Comparison of ENCODE assay signal across 10 cellular contexts in the genomic region with DNA sequence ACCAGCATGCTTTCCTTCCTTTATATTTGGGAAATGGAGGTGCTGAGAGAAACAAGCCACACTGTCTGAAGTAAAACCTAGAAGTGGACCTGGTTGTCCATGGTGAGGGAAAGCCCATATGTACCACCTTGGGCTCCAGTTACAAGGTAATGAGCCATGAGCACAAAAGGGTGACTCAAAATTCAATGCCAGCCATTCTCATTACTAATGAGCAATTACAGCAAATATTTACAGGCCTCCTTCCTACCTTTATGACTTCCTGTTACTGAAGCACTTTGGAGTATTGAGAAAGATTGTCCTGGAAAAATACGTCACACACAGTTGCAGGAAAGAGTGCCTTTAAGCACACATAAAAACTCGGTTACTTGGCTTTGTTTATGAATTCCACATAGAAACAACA. TPM values are rescaled to one million over a fixed set of nuclear protein-coding genes. Genes with fewer than 3 reads are reported as not detected.
DNase-seq lines count a peak whose midpoint lies in the region; ATAC-seq and TF ChIP-seq lines count a peak whose summit lies in the region.
"Had no signal": no experiment of that assay in that cellular context is flagged by ENCODE, and none has a peak within 500 bp of the region (broad histone marks: within the 10 kb centered on the region; RNA-seq: fewer than 3 reads in every experiment).

No MANE protein-coding gene starts in this region.

- peak overlapping the region; percentile 43; the same call in 1 of the 2 replicates for H3K4me3 ChIP-seq in PC-9
- H3K4me3 ChIP-seq in right atrium auricular region = no peak overlapping the region
- H3K4me3 ChIP-seq in thyroid gland (replicated peaks in 1 of 3) = no peak overlapping the region

- H2AFZ ChIP-seq in PC-9 = no peak overlapping the region

- H3K27me3 ChIP-seq in PC-9 (ENCODE audit: insufficient read depth, low read depth) = no peaks in the 10 kb centered on the region
- no peaks in the 10 kb centered on the region for H3K27me3 ChIP-seq in right atrium auricular region
- no peaks in the 10 kb centered on the region for H3K27me3 ChIP-seq in thyroid gland

- no peak overlapping the region for H3K4me3 Mint-ChIP-seq in stimulated activated effector memory CD8-positive, alpha-beta T cell treated with anti-CD3 and anti-CD28 coated beads, Interleukin-12 subunit alpha, Interleukin-12 subunit beta, amount 100 ng/mL, for 72 hours
- H3K4me3 Mint-ChIP-seq: activated naive CD4-positive, alpha-beta T cell treated with anti-CD3 and anti-CD28 coated beads for 36 hours had no signal

- no peaks in the 10 kb centered on the region for H3K9me3 Mint-ChIP-seq in stimulated activated effector memory CD8-positive, alpha-beta T cell treated with anti-CD3 and anti-CD28 coated beads, Interleukin-12 subunit alpha, Interleukin-12 subunit beta, amount 100 ng/mL, for 72 hours
- H3K9me3 Mint-ChIP-seq: activated naive CD4-positive, alpha-beta T cell treated with anti-CD3 and anti-CD28 coated beads for 36 hours had no signal

- TF ChIP-seq EP300 in Ishikawa (IDR thresholded peaks at IDR 0.05; ENCODE audit: borderline replicate concordance) = peak; percentile 69; the same call in 1 of the 2 replicates

- no TSS peak for BruUV-seq in PC-9 (replicated peaks; lab: Mats Ljungman, UMichigan)

- POLR2A ChIA-PET in PC-9 (lab: Charles Lee; ENCODE audit: unreplicated experiment) = no interaction called here

- 15 to 18% methylated on average over 2 of the region's 2 CpGs for WGBS in thyroid gland, 2 donors

- H3K27ac ChIP-seq in PC-9 (peak overlapping the region; percentile 87), right atrium auricular region (peak overlapping the region; percentile 75 to 94), thyroid gland (peak overlapping the region; percentile 57 to 88 (median 77))

- H3K79me2 ChIP-seq in PC-9 (ENCODE audit: low read depth) = peaks cover 97% of the 10 kb centered on the region

- DNase-seq in PC-9 (peak; percentile 40 to 100), right atrium auricular region (ENCODE audit: low spot score) (no peak), thyroid gland (no peak), HuH-7 (ENCODE audit: low spot score) (no peak), hepatic stellate cell (ENCODE audit: low spot score) (no peak)
- DNase-seq in stimulated activated effector memory CD8-positive, alpha-beta T cell treated with anti-CD3 and anti-CD28 coated beads, Interleukin-12 subunit alpha, Interleukin-12 subunit beta, amount 100 ng/mL, for 72 hours (ENCODE audit: low spot score in 2 of 2) = no peak
- DNase-seq: activated naive CD4-positive, alpha-beta T cell treated with anti-CD3 and anti-CD28 coated beads for 36 hours; KBM-7 had no signal

- ATAC-seq in stimulated activated effector memory CD8-positive, alpha-beta T cell treated with anti-CD3 and anti-CD28 coated beads, Interleukin-12 subunit alpha, Interleukin-12 subunit beta, amount 100 ng/mL, for 72 hours = no peak
- no peak for ATAC-seq in HG03571 (IDR thresholded peaks at IDR 0.05; ENCODE audit: unreplicated experiment)

- peaks cover 60% of the 10 kb centered on the region for H3F3A ChIP-seq in PC-9 (ENCODE audit: insufficient read depth, low read depth)

- peaks cover 29% of the 10 kb centered on the region for H4K20me1 ChIP-seq in PC-9 (ENCODE audit: insufficient read depth)

- H3K4me1 ChIP-seq in PC-9 (replicated peaks; ENCODE audit: insufficient read depth) = peaks cover 98% of the 10 kb centered on the region
- H3K4me1 ChIP-seq in right atrium auricular region = peaks cover 0 to 89% of the 10 kb centered on the region in 2 donors
- peaks cover 37 to 65% of the 10 kb centered on the region in 2 donors for H3K4me1 ChIP-seq in thyroid gland

- H3K36me3 ChIP-seq in PC-9 (ENCODE audit: low read depth) = no peaks in the 10 kb centered on the region; the same call in 1 of the 2 replicates
- no peaks in the 10 kb centered on the region for H3K36me3 ChIP-seq in right atrium auricular region
- no peaks in the 10 kb centered on the region for H3K36me3 ChIP-seq in thyroid gland

- H3K9me3 ChIP-seq in PC-9 (ENCODE audit: insufficient read depth, low read depth) (no peaks in the 10 kb centered on the region), right atrium auricular region (no peaks in the 10 kb centered on the region), thyroid gland (no peaks in the 10 kb centered on the region)

- no peak for TF ChIP-seq RAD21 in Ishikawa (IDR thresholded peaks at IDR 0.05; ENCODE audit: low read depth)

- intact Hi-C loops in PC-9 (cut with micrococcal nuclease; ENCODE audit: unreplicated experiment) (loop anchor here (1.0 to 2.0 kb wide), 2 partner anchors 19 to 368 kb away; no protein-coding TSS in a partner anchor), thyroid gland (cut with DNase I) (no loop called here)

- H3K4me2 ChIP-seq in PC-9 = peak overlapping the region; percentile 83

- peaks cover 36% of the 10 kb centered on the region for H3K4me1 Mint-ChIP-seq in stimulated activated effector memory CD8-positive, alpha-beta T cell treated with anti-CD3 and anti-CD28 coated beads, Interleukin-12 subunit alpha, Interleukin-12 subunit beta, amount 100 ng/mL, for 72 hours

- no peak overlapping the region for H3K27ac Mint-ChIP-seq in stimulated activated effector memory CD8-positive, alpha-beta T cell treated with anti-CD3 and anti-CD28 coated beads, Interleukin-12 subunit alpha, Interleukin-12 subunit beta, amount 100 ng/mL, for 72 hours
- H3K27ac Mint-ChIP-seq: activated naive CD4-positive, alpha-beta T cell treated with anti-CD3 and anti-CD28 coated beads for 36 hours had no signal

- CTCF ChIA-PET in PC-9 (lab: Charles Lee) = no interaction called here

- TF ChIP-seq POLR2A in thyroid gland (IDR thresholded peaks at IDR 0.05) = peak in 1 of 2 donors; percentile 12

- no peaks in the 10 kb centered on the region for H3K9me2 ChIP-seq in PC-9 (ENCODE audit: insufficient read depth)

- H3K36me3 Mint-ChIP-seq in stimulated activated effector memory CD8-positive, alpha-beta T cell treated with anti-CD3 and anti-CD28 coated beads, Interleukin-12 subunit alpha, Interleukin-12 subunit beta, amount 100 ng/mL, for 72 hours = peaks cover 50% of the 10 kb centered on the region

- TF ChIP-seq CTCF in PC-9 (conservative IDR thresholded peaks at IDR 0.05) (no peak), right atrium auricular region (IDR thresholded peaks at IDR 0.05) (no peak), thyroid gland (IDR thresholded peaks at IDR 0.05) (no peak)

TF ChIP-seq in Ishikawa, 13 proteins besides CTCF, POLR2A, EP300 and RAD21:
- TF ChIP-seq, protein P1, sequence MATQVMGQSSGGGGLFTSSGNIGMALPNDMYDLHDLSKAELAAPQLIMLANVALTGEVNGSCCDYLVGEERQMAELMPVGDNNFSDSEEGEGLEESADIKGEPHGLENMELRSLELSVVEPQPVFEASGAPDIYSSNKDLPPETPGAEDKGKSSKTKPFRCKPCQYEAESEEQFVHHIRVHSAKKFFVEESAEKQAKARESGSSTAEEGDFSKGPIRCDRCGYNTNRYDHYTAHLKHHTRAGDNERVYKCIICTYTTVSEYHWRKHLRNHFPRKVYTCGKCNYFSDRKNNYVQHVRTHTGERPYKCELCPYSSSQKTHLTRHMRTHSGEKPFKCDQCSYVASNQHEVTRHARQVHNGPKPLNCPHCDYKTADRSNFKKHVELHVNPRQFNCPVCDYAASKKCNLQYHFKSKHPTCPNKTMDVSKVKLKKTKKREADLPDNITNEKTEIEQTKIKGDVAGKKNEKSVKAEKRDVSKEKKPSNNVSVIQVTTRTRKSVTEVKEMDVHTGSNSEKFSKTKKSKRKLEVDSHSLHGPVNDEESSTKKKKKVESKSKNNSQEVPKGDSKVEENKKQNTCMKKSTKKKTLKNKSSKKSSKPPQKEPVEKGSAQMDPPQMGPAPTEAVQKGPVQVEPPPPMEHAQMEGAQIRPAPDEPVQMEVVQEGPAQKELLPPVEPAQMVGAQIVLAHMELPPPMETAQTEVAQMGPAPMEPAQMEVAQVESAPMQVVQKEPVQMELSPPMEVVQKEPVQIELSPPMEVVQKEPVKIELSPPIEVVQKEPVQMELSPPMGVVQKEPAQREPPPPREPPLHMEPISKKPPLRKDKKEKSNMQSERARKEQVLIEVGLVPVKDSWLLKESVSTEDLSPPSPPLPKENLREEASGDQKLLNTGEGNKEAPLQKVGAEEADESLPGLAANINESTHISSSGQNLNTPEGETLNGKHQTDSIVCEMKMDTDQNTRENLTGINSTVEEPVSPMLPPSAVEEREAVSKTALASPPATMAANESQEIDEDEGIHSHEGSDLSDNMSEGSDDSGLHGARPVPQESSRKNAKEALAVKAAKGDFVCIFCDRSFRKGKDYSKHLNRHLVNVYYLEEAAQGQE (IDR thresholded peaks at IDR 0.05; ENCODE audit: low read depth) = no peak
- TF ChIP-seq TCF12 (IDR thresholded peaks at IDR 0.05; ENCODE audit: low read depth) = peak; percentile 73
- peak; percentile 37; the same call in 1 of the 2 replicates for TF ChIP-seq CREB1 (IDR thresholded peaks at IDR 0.05; ENCODE audit: low read depth)
- peak; percentile 71 for TF ChIP-seq TEAD4 (IDR thresholded peaks at IDR 0.05)
- no peak for TF ChIP-seq TAF1 (IDR thresholded peaks at IDR 0.05; ENCODE audit: low read depth)
- 0 out of 2 replicates have a peak, but pooled peaks have one; percentile 53 for TF ChIP-seq FOXM1 (IDR thresholded peaks at IDR 0.05; ENCODE audit: borderline replicate concordance, low read depth)
- TF ChIP-seq CEBPB (IDR thresholded peaks at IDR 0.05) = peak; percentile 75
- TF ChIP-seq NFIC (IDR thresholded peaks at IDR 0.05) = peak; percentile 58
- TF ChIP-seq, protein P2, sequence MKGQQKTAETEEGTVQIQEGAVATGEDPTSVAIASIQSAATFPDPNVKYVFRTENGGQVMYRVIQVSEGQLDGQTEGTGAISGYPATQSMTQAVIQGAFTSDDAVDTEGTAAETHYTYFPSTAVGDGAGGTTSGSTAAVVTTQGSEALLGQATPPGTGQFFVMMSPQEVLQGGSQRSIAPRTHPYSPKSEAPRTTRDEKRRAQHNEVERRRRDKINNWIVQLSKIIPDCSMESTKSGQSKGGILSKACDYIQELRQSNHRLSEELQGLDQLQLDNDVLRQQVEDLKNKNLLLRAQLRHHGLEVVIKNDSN (IDR thresholded peaks at IDR 0.05) = no peak
- TF ChIP-seq, protein P3, sequence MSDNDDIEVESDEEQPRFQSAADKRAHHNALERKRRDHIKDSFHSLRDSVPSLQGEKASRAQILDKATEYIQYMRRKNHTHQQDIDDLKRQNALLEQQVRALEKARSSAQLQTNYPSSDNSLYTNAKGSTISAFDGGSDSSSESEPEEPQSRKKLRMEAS (IDR thresholded peaks at IDR 0.05) = peak; percentile 52; the same call in 1 of the 2 replicates

RNA-seq across cellular contexts. Expression of a gene that starts 9.1 kb away (rescaled TPM):
- 127 and 163 TPM in 2 replicates for total RNA-seq in PC-9 (2021)
- 100 to 1,000 TPM; 257 to 311 TPM for total RNA-seq in right atrium auricular region
- total RNA-seq in thyroid gland = 100 to 1,000 TPM; 124 to 563 (median 182) TPM

Comparison
In these comparisons a context has a peak if more than half of its experiments do, and no peak if none do; other contexts are left out.
1. DNase-seq: peak in PC-9 (2 of 2); none in right atrium auricular region (single experiment), thyroid gland (0 of 2), HuH-7 (single experiment), stimulated activated effector memory CD8-positive, alpha-beta T cell treated with anti-CD3 and anti-CD28 coated beads, Interleukin-12 subunit alpha, Interleukin-12 subunit beta, amount 100 ng/mL, for 72 hours (0 of 2) and hepatic stellate cell (single experiment).
2. Peak in every context shown above with its lines, with median percentiles within 50 percentile points of each other: H3K27ac ChIP-seq.